Comparison of ENCODE assay signal across 15 cellular contexts in the genomic region with DNA sequence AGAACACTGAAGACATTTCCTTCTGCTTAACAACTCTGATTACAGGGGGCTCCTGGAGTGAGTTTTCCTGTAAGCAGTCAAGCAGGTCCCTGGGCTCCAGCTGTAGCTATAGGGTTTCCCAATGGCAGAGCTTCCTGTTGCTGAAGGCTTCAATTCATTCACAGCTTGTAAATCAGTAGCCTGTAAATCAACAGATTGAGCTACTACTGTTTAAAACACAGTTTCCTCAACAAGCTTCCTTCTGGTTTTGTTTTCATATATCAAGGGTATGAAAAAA.
"Had no signal": no experiment of that assay in that cellular context is flagged by ENCODE, and none has a peak within 500 bp of the region (broad histone marks: within the 10 kb centered on the region; RNA-seq: fewer than 3 reads in every experiment).

No MANE protein-coding gene starts in this region.

- H3K27me3 Mint-ChIP-seq: activated naive CD4-positive, alpha-beta T cell treated with anti-CD3 and anti-CD28 coated beads, Interleukin-2, amount 10 ng/mL, durations not matched to agents 7 days and 5 days; stimulated activated memory B cell treated with anti-CD40 and anti-IgM and Interleukin-4, amounts not matched to agents 10 μg/mL and 1 μg/mL and 100 μg/mL, for 72 hours had no signal

- H3K27me3 ChIP-seq: foreskin keratinocyte, neutrophil, tibial artery, uterus had no signal

- H3K27ac ChIP-seq: cardiac muscle cell, foreskin keratinocyte, neutrophil, tibial artery, uterus had no signal

- H3K4me3 Mint-ChIP-seq: activated naive CD4-positive, alpha-beta T cell treated with anti-CD3 and anti-CD28 coated beads, Interleukin-2, amount 10 ng/mL, durations not matched to agents 7 days and 5 days; stimulated activated memory B cell treated with anti-CD40 and anti-IgM and Interleukin-4, amounts not matched to agents 10 μg/mL and 1 μg/mL and 100 μg/mL, for 72 hours had no signal

- H3K9me3 ChIP-seq: neutrophil, tibial artery, uterus had no signal

- H3K27ac Mint-ChIP-seq: activated naive CD4-positive, alpha-beta T cell treated with anti-CD3 and anti-CD28 coated beads, Interleukin-2, amount 10 ng/mL, durations not matched to agents 7 days and 5 days; activated T-helper 2 cell treated with anti-CD3 and anti-CD28 coated beads, Interferon-gamma antibody, Interleukin-2, Interleukin-4, amounts not matched to agents 10 μg/mL and 5 μg/mL and 100 μg/mL, durations not matched to agents 14 hours and 24 hours and 36 hours; stimulated activated memory B cell treated with anti-CD40 and anti-IgM and Interleukin-4, amounts not matched to agents 10 μg/mL and 1 μg/mL and 100 μg/mL, for 72 hours had no signal

- H3K4me3 ChIP-seq: cardiac muscle cell, smooth muscle cell, tibial artery, uterus had no signal

- H3K4me1 Mint-ChIP-seq: activated naive CD4-positive, alpha-beta T cell treated with anti-CD3 and anti-CD28 coated beads, Interleukin-2, amount 10 ng/mL, durations not matched to agents 7 days and 5 days; stimulated activated memory B cell treated with anti-CD40 and anti-IgM and Interleukin-4, amounts not matched to agents 10 μg/mL and 1 μg/mL and 100 μg/mL, for 72 hours had no signal

- H3K9me3 Mint-ChIP-seq: stimulated activated memory B cell treated with anti-CD40 and anti-IgM and Interleukin-4, amounts not matched to agents 10 μg/mL and 1 μg/mL and 100 μg/mL, for 72 hours had no signal

- H3K36me3 Mint-ChIP-seq: activated naive CD4-positive, alpha-beta T cell treated with anti-CD3 and anti-CD28 coated beads, Interleukin-2, amount 10 ng/mL, durations not matched to agents 7 days and 5 days; stimulated activated memory B cell treated with anti-CD40 and anti-IgM and Interleukin-4, amounts not matched to agents 10 μg/mL and 1 μg/mL and 100 μg/mL, for 72 hours had no signal

- DNase-seq: activated CD4-positive, alpha-beta T cell treated with anti-CD3 and anti-CD28 coated beads, Interleukin-2, amount 50 U/mL, for 1 hour; activated CD4-positive, CD25-positive, alpha-beta regulatory T cell; activated naive CD4-positive, alpha-beta T cell treated with anti-CD3 and anti-CD28 coated beads, Interleukin-2, amount 10 ng/mL, durations not matched to agents 7 days and 5 days; activated T-cell treated with anti-CD3 and anti-CD28 coated beads for 4 hours; foreskin keratinocyte; left ventricle myocardium superior; posterior cingulate gyrus; right cardiac atrium; tibial artery; uterus had no signal

- H3K36me3 ChIP-seq: cardiac muscle cell, neutrophil, tibial artery, uterus had no signal

- H3K4me1 ChIP-seq: foreskin keratinocyte, uterus had no signal
